13 cellular contexts compared by ENCODE assay signal in genomic region chr5:73459366-73459765, GRCh38. TPM values are rescaled to one million over a fixed set of nuclear protein-coding genes. Genes with fewer than 3 reads are reported as not detected.
"Had no signal": no experiment of that assay in that cellular context is flagged by ENCODE, and none has a peak within 500 bp of the region (broad histone marks: within the 10 kb centered on the region; RNA-seq: fewer than 3 reads in every experiment).

No MANE protein-coding gene starts in this region.

- H3K4me1 Mint-ChIP-seq: activated naive CD4-positive, alpha-beta T cell treated with anti-CD3 and anti-CD28 coated beads, Interleukin-2, amount 50 U/mL, for 24 hours; neural crest cell had no signal

- H3K4me3 Mint-ChIP-seq: activated naive CD4-positive, alpha-beta T cell treated with anti-CD3 and anti-CD28 coated beads, Interleukin-2, amount 50 U/mL, for 24 hours; neural crest cell; T-helper 2 cell treated with Interferon-gamma antibody and Interleukin-4, amounts not matched to agents 5 μg/mL and 100 μg/mL, for 36 hours had no signal

- H3K4me3 ChIP-seq: gastroesophageal sphincter, ovary, thyroid gland, vagina had no signal

- ATAC-seq: gastroesophageal sphincter had no signal

- DNase-seq: activated CD4-positive, alpha-beta T cell treated with anti-CD3 and anti-CD28 coated beads, Interleukin-2, amount 50 U/mL, for 4 hours; activated CD4-positive, CD25-positive, alpha-beta regulatory T cell treated with anti-CD3 and anti-CD28 coated beads, Interleukin-2, amount 50 U/mL, for 72 hours; activated effector memory CD4-positive, alpha-beta T cell treated with Interleukin-2 at 50 U/mL for 16 hours; activated T-cell treated with anti-CD3 and anti-CD28 coated beads, Interleukin-2, amount 50 U/mL, for 1 hour; ovary; retina; small intestine; thyroid gland had no signal

- H3K9me3 Mint-ChIP-seq: activated naive CD4-positive, alpha-beta T cell treated with anti-CD3 and anti-CD28 coated beads, Interleukin-2, amount 50 U/mL, for 24 hours; neural crest cell; T-helper 2 cell treated with Interferon-gamma antibody and Interleukin-4, amounts not matched to agents 5 μg/mL and 100 μg/mL, for 36 hours had no signal

- H3K27ac Mint-ChIP-seq: activated naive CD4-positive, alpha-beta T cell treated with anti-CD3 and anti-CD28 coated beads, Interleukin-2, amount 50 U/mL, for 24 hours; T-helper 2 cell treated with Interferon-gamma antibody and Interleukin-4, amounts not matched to agents 5 μg/mL and 100 μg/mL, for 36 hours had no signal

RNA-seq across cellular contexts. Expression of gene FOXD1, which starts 10.8 kb away (rescaled TPM):
- total RNA-seq: vagina had no signal
